Comparison of ENCODE assay signal across 16 cellular contexts in genomic region chr4:37872310-37872988, GRCh38. TPM values are rescaled to one million over a fixed set of nuclear protein-coding genes. Genes with fewer than 3 reads are reported as not detected.
A peak's percentile ranks its signal among the peaks of the same experiment; 100 is the strongest.
DNase-seq lines count a peak whose midpoint lies in the region; ATAC-seq, FAIRE-seq and TF ChIP-seq lines count a peak whose summit lies in the region.
"Had no signal": no experiment of that assay in that cellular context is flagged by ENCODE, and none has a peak within 500 bp of the region (broad histone marks: within the 10 kb centered on the region; RNA-seq: fewer than 3 reads in every experiment).

No MANE protein-coding gene starts in this region.

- ATAC-seq in GM18505 (IDR thresholded peaks at IDR 0.05; ENCODE audit: unreplicated experiment) (peak; percentile 61), HG03175 (IDR thresholded peaks at IDR 0.05; ENCODE audit: unreplicated experiment) (peak; percentile 68), HG02870 (IDR thresholded peaks at IDR 0.05; ENCODE audit: unreplicated experiment) (no peak)

- TF ChIP-seq CTCF in bronchial epithelial cell (IDR thresholded peaks at IDR 0.05; ENCODE audit: insufficient read depth, low read length, severe bottlenecking) = no peak

- peak; percentile 65 for FAIRE-seq in A204.1 (lab: Jason Lieb, UNC)
- no peak for FAIRE-seq in bronchial epithelial cell (lab: Jason Lieb, UNC)

- H3K36me3 ChIP-seq in bronchial epithelial cell (ENCODE audit: control insufficient read depth, insufficient read depth, low read length) = peaks cover 2% of the 10 kb centered on the region
- H3K36me3 ChIP-seq: HAP-1, right atrium auricular region had no signal

- DNase-seq in bronchial epithelial cell (ENCODE audit: low read depth) = peak; percentile 5
- no peak for DNase-seq in NCI-H446 (lab: John Stamatoyannopoulos, UW)
- DNase-seq in islet precursor cell = no peak
- DNase-seq in NCI-H748 (lab: John Stamatoyannopoulos, UW; ENCODE audit: unreplicated experiment) = no peak
- DNase-seq: activated naive CD4-positive, alpha-beta T cell treated with anti-CD3 and anti-CD28 coated beads, Interleukin-2, amount 50 U/mL, for 16 hours; caudate nucleus; DMS53; glutamatergic neuron; NCI-H2081 treated with DMSO at 0.1 percent for 48 hours; SHP77 treated with DMSO at 0.1 percent for 48 hours had no signal

- H3K27me3 ChIP-seq in bronchial epithelial cell (ENCODE audit: control insufficient read depth, insufficient read depth, low read length) = no peaks in the 10 kb centered on the region
- H3K27me3 ChIP-seq: right atrium auricular region had no signal

- no peak for TF ChIP-seq POLR2A in GM18505 (IDR thresholded peaks at IDR 0.05; ENCODE audit: borderline replicate concordance, extremely low read depth, insufficient read depth, insufficient read length)

- H3K4me3 ChIP-seq in bronchial epithelial cell (ENCODE audit: low read depth, low read length) = no peak overlapping the region
- H3K4me3 ChIP-seq: HAP-1, right atrium auricular region had no signal

RNA-seq across cellular contexts. Expression of gene TBC1D1, which starts 18.4 kb away (rescaled TPM):
- 30.3 and 47.1 TPM in 2 replicates for total RNA-seq in bronchial epithelial cell

RNA-seq across cellular contexts. Expression of gene PGM2, which starts 46.0 kb away (rescaled TPM):
- total RNA-seq in bronchial epithelial cell = 59.2 and 61.3 TPM in 2 replicates
